Comparison of ENCODE assay signal across 20 cellular contexts in genomic region chr5:170743876-170744212, GRCh38. TPM values are rescaled to one million over a fixed set of nuclear protein-coding genes. Genes with fewer than 3 reads are reported as not detected.
DNase-seq lines count a peak whose midpoint lies in the region; ATAC-seq and TF ChIP-seq lines count a peak whose summit lies in the region.
"Had no signal": no experiment of that assay in that cellular context is flagged by ENCODE, and none has a peak within 500 bp of the region (broad histone marks: within the 10 kb centered on the region; RNA-seq: fewer than 3 reads in every experiment).

No MANE protein-coding gene starts in this region.

- H3K23ac ChIP-seq in neuronal stem cell (ENCODE audit: low read depth, low read length, poor library complexity): no peak overlapping the region

- no peak overlapping the region for H2BK12ac ChIP-seq in neuronal stem cell (ENCODE audit: low read length)

- peaks cover 24% of the 10 kb centered on the region for H3F3A ChIP-seq in GM23338 (replicated peaks; ENCODE audit: low read depth)

- H3K27ac Mint-ChIP-seq in GM23338: no peak overlapping the region
- H3K27ac Mint-ChIP-seq: activated T-cell treated with anti-CD3 and anti-CD28 coated beads, Interleukin-2, amount 50 U/mL, for 24 hours; memory B cell; T-helper 17 cell had no signal

- no peaks in the 10 kb centered on the region for H3K79me1 ChIP-seq in neuronal stem cell (ENCODE audit: low read depth, low read length)

- H3K9me3 ChIP-seq in fibroblast of lung (ENCODE audit: control insufficient read depth, insufficient read depth, low read depth, low read length) (no peaks in the 10 kb centered on the region), neuronal stem cell (replicated peaks in 1 of 2; ENCODE audit: control insufficient read depth in 2 of 2, insufficient read depth in 1 of 2, low read depth in 1 of 2, low read length in 2 of 2) (no peaks in the 10 kb centered on the region), osteoblast (ENCODE audit: low read depth, low read length) (no peaks in the 10 kb centered on the region)
- H3K9me3 ChIP-seq: upper lobe of left lung had no signal

- H3K9me2 ChIP-seq in GM23338 (ENCODE audit: insufficient read depth): peaks cover 17% of the 10 kb centered on the region

- H3K9ac ChIP-seq in fibroblast of lung (ENCODE audit: insufficient read depth, low read length) (no peak overlapping the region), neuronal stem cell (ENCODE audit: low read depth, low read length, poor library complexity) (no peak overlapping the region)

- no peak overlapping the region for H2BK120ac ChIP-seq in neuronal stem cell (ENCODE audit: low read depth, low read length)

- H2AFZ ChIP-seq in GM23338 (peak overlapping the region; percentile 97), fibroblast of lung (ENCODE audit: low read length) (no peak overlapping the region), neuronal stem cell (ENCODE audit: low read length) (peak overlapping the region; percentile 91), osteoblast (ENCODE audit: low read length) (no peak overlapping the region)

- TF ChIP-seq CTCF in GM23338 (conservative IDR thresholded peaks at IDR 0.05; ENCODE audit: low read depth in 2 of 2) (no peak), fibroblast of lung (conservative IDR thresholded peaks at IDR 0.05 in 1 of 2, IDR thresholded peaks at IDR 0.05 in 1 of 2; ENCODE audit: low read depth in 1 of 2, low read length in 2 of 2) (no peak), osteoblast (IDR thresholded peaks at IDR 0.05; ENCODE audit: extremely low read depth, low read depth, low read length) (no peak)

- H4K8ac ChIP-seq in neuronal stem cell (ENCODE audit: low read depth, low read length): no peak overlapping the region

- H3K4me1 Mint-ChIP-seq in GM23338: peaks cover 46% of the 10 kb centered on the region

- peaks cover 6% of the 10 kb centered on the region; the same call in 2 of the 3 replicates for H3K9me3 Mint-ChIP-seq in GM23338
- H3K9me3 Mint-ChIP-seq: activated T-cell treated with anti-CD3 and anti-CD28 coated beads, Interleukin-2, amount 50 U/mL, for 24 hours; CD8-positive, alpha-beta memory T cell; memory B cell had no signal

- H3K27me3 ChIP-seq in GM23338 (ENCODE audit: insufficient read depth) (no peaks in the 10 kb centered on the region), fibroblast of lung (ENCODE audit: control insufficient read depth, insufficient read depth, low read length) (no peaks in the 10 kb centered on the region), neuronal stem cell (ENCODE audit: control insufficient read depth in 3 of 3, insufficient read depth in 3 of 3, low read depth in 1 of 3, low read length in 3 of 3) (peaks cover 0 to 20% (median 11%) of the 10 kb centered on the region in 3 experiments), osteoblast (ENCODE audit: insufficient read depth, low read length) (peaks cover 3% of the 10 kb centered on the region)
- H3K27me3 ChIP-seq: upper lobe of left lung had no signal

- WGBS in neuronal stem cell (ENCODE audit: extremely low coverage in 2 of 2, insufficient read length in 2 of 2, insufficient replicate concordance in 1 of 2), 2 donors: no CpG with 5 or more reads among the region's 12 CpGs

- H2BK15ac ChIP-seq in neuronal stem cell (ENCODE audit: low read length): no peak overlapping the region

- H3K4me1 ChIP-seq in GM23338 (ENCODE audit: insufficient read depth) (peaks cover 24% of the 10 kb centered on the region), fibroblast of lung (ENCODE audit: control insufficient read depth, extremely low read depth, insufficient read depth, low read length) (no peaks in the 10 kb centered on the region), neuronal stem cell (ENCODE audit: control insufficient read depth in 2 of 2, insufficient read depth in 1 of 2, low read depth in 1 of 2, low read length in 2 of 2) (peaks cover 17 to 20% of the 10 kb centered on the region in 2 donors), osteoblast (ENCODE audit: insufficient read depth, low read length) (peaks cover 6% of the 10 kb centered on the region)

- no peak overlapping the region for H2BK5ac ChIP-seq in neuronal stem cell (ENCODE audit: low read length)

- H3K4ac ChIP-seq in neuronal stem cell (ENCODE audit: low read length): no peak overlapping the region

- no peak overlapping the region for H2AK5ac ChIP-seq in neuronal stem cell (ENCODE audit: low read depth, low read length)

- peak overlapping the region; percentile 59; the same call in 1 of the 2 replicates for H3K27ac ChIP-seq in GM23338 (ENCODE audit: low read depth)
- no peak overlapping the region for H3K27ac ChIP-seq in fibroblast of lung (ENCODE audit: insufficient read depth, low read length)
- H3K27ac ChIP-seq in neuronal stem cell (replicated peaks; ENCODE audit: low read length): no peak overlapping the region
- no peak overlapping the region for H3K27ac ChIP-seq in osteoblast (ENCODE audit: low read depth, low read length)
- H3K27ac ChIP-seq: brain microvascular endothelial cell, skin epidermis, upper lobe of left lung had no signal

- H3K4me2 ChIP-seq in GM23338: peak overlapping the region; percentile 87
- peak overlapping the region; percentile 62 for H3K4me2 ChIP-seq in fibroblast of lung (ENCODE audit: extremely low read depth, insufficient read depth, low read length)
- H3K4me2 ChIP-seq in neuronal stem cell (ENCODE audit: insufficient read depth, low read length, poor library complexity, severe bottlenecking): peak overlapping the region; percentile 79
- no peak overlapping the region for H3K4me2 ChIP-seq in osteoblast (ENCODE audit: insufficient read depth, low read length)

- DNase-seq in GM23338 (ENCODE audit: low spot score) (peak; percentile 82), NCI-H69 (lab: John Stamatoyannopoulos, UW) (peak; percentile 65), fibroblast of lung (ENCODE audit: low read depth in 2 of 2) (no peak), neuronal stem cell (ENCODE audit: low spot score) (no peak), GOT3 (lab: John Stamatoyannopoulos, UW) (no peak), osteoblast (ENCODE audit: insufficient read length, low spot score, missing footprints) (no peak), GDM1 (lab: John Stamatoyannopoulos, UW) (no peak)
- DNase-seq: CD8-positive, alpha-beta memory T cell; kidney glomerular epithelial cell; occipital lobe had no signal

- H3K36me3 ChIP-seq in GM23338 (ENCODE audit: insufficient read depth) (no peaks in the 10 kb centered on the region), fibroblast of lung (ENCODE audit: control insufficient read depth, insufficient read depth, low read length) (no peaks in the 10 kb centered on the region), neuronal stem cell (replicated peaks in 1 of 2; ENCODE audit: control insufficient read depth in 2 of 2, insufficient read depth in 2 of 2, low read length in 2 of 2) (no peaks in the 10 kb centered on the region), osteoblast (ENCODE audit: insufficient read depth, low read length) (no peaks in the 10 kb centered on the region)
- H3K36me3 ChIP-seq: brain microvascular endothelial cell, upper lobe of left lung had no signal

- H3K4me3 Mint-ChIP-seq in GM23338: peak overlapping the region; percentile 69; the same call in 2 of the 3 replicates
- H3K4me3 Mint-ChIP-seq: activated T-cell treated with anti-CD3 and anti-CD28 coated beads, Interleukin-2, amount 50 U/mL, for 24 hours; memory B cell; T-helper 17 cell had no signal

- peaks cover 6% of the 10 kb centered on the region for H3K36me3 Mint-ChIP-seq in GM23338 (ENCODE audit: low read depth)
- H3K36me3 Mint-ChIP-seq: CD8-positive, alpha-beta memory T cell; memory B cell had no signal

- ATAC-seq in GM23338 (no peak; the same call in 1 of the 3 replicates), HG03520 (IDR thresholded peaks at IDR 0.05; ENCODE audit: unreplicated experiment) (no peak)

- H4K20me1 ChIP-seq in GM23338 (replicated peaks; ENCODE audit: insufficient read depth) (no peaks in the 10 kb centered on the region), fibroblast of lung (ENCODE audit: control insufficient read depth, extremely low read depth, insufficient read depth, low read length) (no peaks in the 10 kb centered on the region), osteoblast (ENCODE audit: insufficient read depth, low read length) (no peaks in the 10 kb centered on the region)

- peak overlapping the region; percentile 41 for H3K18ac ChIP-seq in neuronal stem cell (ENCODE audit: low read length)

- H3K4me3 ChIP-seq in GM23338: peak overlapping the region; percentile 53; the same call in 1 of the 2 replicates
- no peak overlapping the region for H3K4me3 ChIP-seq in fibroblast of lung (replicated peaks in 1 of 4; ENCODE audit: control extremely low read depth in 1 of 4, insufficient read depth in 1 of 4, low read depth in 3 of 4, low read length in 4 of 4)
- no peak overlapping the region for H3K4me3 ChIP-seq in neuronal stem cell (ENCODE audit: low read length in 2 of 2)
- no peak overlapping the region for H3K4me3 ChIP-seq in osteoblast (ENCODE audit: insufficient read depth, low read length)
- H3K4me3 ChIP-seq: GM12878 had no signal

- H4K91ac ChIP-seq in neuronal stem cell (ENCODE audit: low read depth, low read length, poor library complexity): no peak overlapping the region

- H3K79me2 ChIP-seq in GM23338 (replicated peaks; ENCODE audit: insufficient read depth) (no peaks in the 10 kb centered on the region), fibroblast of lung (ENCODE audit: control insufficient read depth, insufficient read depth, low read length) (no peaks in the 10 kb centered on the region), osteoblast (ENCODE audit: insufficient read depth, low read length) (no peaks in the 10 kb centered on the region)

- H3K14ac ChIP-seq in neuronal stem cell (ENCODE audit: low read length): peak overlapping the region; percentile 41

- peaks cover 18% of the 10 kb centered on the region for H3K27me3 Mint-ChIP-seq in GM23338 (ENCODE audit: insufficient read depth, low read depth, poor library complexity)

TF ChIP-seq in GM23338, 12 proteins besides CTCF, POLR2A, EP300 and RAD21 (continues in another document):
- TF ChIP-seq ETS1 (IDR thresholded peaks at IDR 0.05): 0 out of 2 replicates have a peak, but pooled peaks have one; percentile 31

RNA-seq across cellular contexts. Expression of gene GABRP, which starts 39.7 kb away (rescaled TPM):
- total RNA-seq in GM23338 (2014; rRNA removed; shearing (Covaris generic)): 3.0 and 3.6 TPM in 2 replicates
- 6.2 and 6.3 TPM in 2 replicates for polyA plus RNA-seq in GM23338 (2016; fragmentation: Nextera tagmentation; extraction: Ambion mirVana)
- not detected in 2 replicates for total RNA-seq in fibroblast of lung
- not detected in 2 replicates for polyA plus RNA-seq in fibroblast of lung
- not detected in 2 replicates for polyA plus RNA-seq in fibroblast of lung (2012)
- polyA minus RNA-seq in fibroblast of lung (ENCODE audit: low replicate concordance): not detected in 2 replicates
- not detected for polyA plus RNA-seq in neuronal stem cell (2013, experiment 1 of 2)
- polyA plus RNA-seq in neuronal stem cell (2013, experiment 2 of 2): 0.06 TPM
- under 0.01 TPM in 2 replicates for total RNA-seq in osteoblast
- total RNA-seq: CD8-positive, alpha-beta memory T cell; GM12878; HT1080; occipital lobe; SK-MEL-5; T-helper 17 cell had no signal
- polyA plus RNA-seq: CD8-positive, alpha-beta memory T cell had no signal

Comparison
In these comparisons a context has a peak if more than half of its experiments do, and no peak if none do; other contexts are left out.
1. DNase-seq: peak in GM23338 (single experiment) and NCI-H69 (single experiment); none in fibroblast of lung (0 of 2), neuronal stem cell (single experiment), GOT3 (single experiment), osteoblast (single experiment) and GDM1 (single experiment).
2. H2AFZ ChIP-seq: peak in GM23338 (single experiment) and neuronal stem cell (single experiment); none in fibroblast of lung (single experiment) and osteoblast (single experiment).